ENCODE assay signal across 19 cellular contexts in the genomic region with DNA sequence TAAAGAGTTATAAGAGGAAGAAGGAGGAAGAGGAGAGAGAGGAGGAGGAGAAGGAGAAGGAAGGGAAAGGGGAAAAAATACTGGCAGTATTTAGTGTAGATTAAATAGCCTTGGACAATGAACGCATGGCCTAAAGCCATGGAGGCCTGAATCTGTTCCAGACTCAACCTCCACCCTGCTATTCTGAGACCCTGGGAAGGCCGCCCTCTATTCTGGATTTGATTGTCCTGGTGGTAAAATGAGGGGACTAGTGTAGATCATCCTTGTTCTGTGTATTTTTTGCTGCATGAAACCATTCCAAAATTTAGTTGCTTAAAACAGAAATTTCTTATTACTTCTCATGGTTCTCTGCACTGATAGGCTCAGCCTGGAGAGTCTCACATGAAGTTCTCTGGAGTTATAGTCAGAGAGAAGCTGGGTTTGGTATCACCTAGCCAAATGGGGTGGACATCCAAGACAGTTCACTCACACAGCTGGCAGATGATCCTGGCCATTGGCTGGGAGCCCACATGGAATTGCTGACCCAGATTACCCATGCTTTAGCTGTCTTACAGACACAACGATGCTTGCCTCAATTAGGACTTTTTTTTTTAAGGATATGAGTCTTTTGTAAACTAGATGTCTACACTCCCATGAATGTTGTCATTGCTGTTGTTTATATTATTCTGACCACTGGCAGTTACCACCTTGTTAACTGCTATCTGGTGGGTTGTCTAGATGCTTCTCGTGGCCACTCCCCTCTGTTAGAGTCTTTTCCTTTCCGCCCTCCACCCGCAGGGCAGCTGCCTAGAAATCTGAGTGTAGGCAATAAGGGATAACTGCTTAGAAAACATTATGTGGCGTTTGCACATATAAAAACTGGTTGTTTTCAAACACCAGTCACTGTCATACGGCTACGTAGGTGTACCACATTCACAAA.
DNase-seq lines count a peak whose midpoint lies in the region; ATAC-seq and TF ChIP-seq lines count a peak whose summit lies in the region.
"Had no signal": no experiment of that assay in that cellular context is flagged by ENCODE, and none has a peak within 500 bp of the region (broad histone marks: within the 10 kb centered on the region; RNA-seq: fewer than 3 reads in every experiment).

No MANE protein-coding gene starts in this region.

- ATAC-seq in heart left ventricle: peak; percentile 48 to 82 (median 78)
- ATAC-seq in HG03439 (IDR thresholded peaks at IDR 0.05; ENCODE audit: unreplicated experiment): no peak
- ATAC-seq in GM19324 (IDR thresholded peaks at IDR 0.05; ENCODE audit: low FRiP score, unreplicated experiment): no peak

- TF ChIP-seq POLR2A in heart left ventricle (IDR thresholded peaks at IDR 0.05): no peak

- H3K4me3 ChIP-seq in heart left ventricle: no peak overlapping the region
- H3K4me3 ChIP-seq in H7 (ENCODE audit: insufficient read depth, low read depth, low read length): no peak overlapping the region
- H3K4me3 ChIP-seq: SJCRH30, suprapubic skin had no signal

- intact Hi-C loops in heart left ventricle (cut with DNase I) (no loop called here), posterior vena cava (cut with DNase I) (no loop called here)

- no peaks in the 10 kb centered on the region for H3K9me3 ChIP-seq in heart left ventricle
- H3K9me3 ChIP-seq: neutrophil, SJCRH30, suprapubic skin had no signal

- no peak for TF ChIP-seq CTCF in heart left ventricle (IDR thresholded peaks at IDR 0.05)

- H3K27me3 ChIP-seq in heart left ventricle (no peaks in the 10 kb centered on the region), H7 (ENCODE audit: control insufficient read depth, insufficient read depth, low read length) (no peaks in the 10 kb centered on the region)
- H3K27me3 ChIP-seq: brain microvascular endothelial cell, neutrophil, SJCRH30, suprapubic skin had no signal

- H3K36me3 ChIP-seq in heart left ventricle (no peaks in the 10 kb centered on the region), H7 (replicated peaks; ENCODE audit: control insufficient read depth, insufficient read depth, low read length) (no peaks in the 10 kb centered on the region)
- H3K36me3 ChIP-seq: brain microvascular endothelial cell, neutrophil, SJCRH30, suprapubic skin had no signal

- peak; percentile 58 for DNase-seq in EL
- peak; percentile 16 for DNase-seq in NCI-H226
- DNase-seq in heart left ventricle: peak; percentile 51 to 77 (median 64)
- peak; percentile 89 for DNase-seq in posterior vena cava (ENCODE audit: low spot score)
- DNase-seq in H7: no peak
- DNase-seq in NCI-H345 treated with DMSO at 0.1 percent for 48 hours (lab: John Stamatoyannopoulos, UW; ENCODE audit: unreplicated experiment): no peak
- DNase-seq: activated CD4-positive, CD25-positive, alpha-beta regulatory T cell treated with anti-CD3 and anti-CD28 coated beads, Interleukin-2, amount 50 U/mL, for 72 hours; brain microvascular endothelial cell; dermis blood vessel endothelial cell; midbrain; NCI-H1417 treated with DMSO at 0.1 percent for 48 hours; NCI-H345; SJCRH30; stimulated activated CD4-positive, alpha-beta T cell treated with anti-CD3 and anti-CD28 coated beads, Interleukin-4, amount 100 ng/mL, for 24 hours; stimulated activated CD8-positive, alpha-beta memory T cell treated with anti-CD3 and anti-CD28 coated beads, Interleukin-4, amount 100 ng/mL, for 48 hours had no signal

- peak overlapping the region in 5 of 12 donors; percentile 5 to 56 (median 37) for H3K27ac ChIP-seq in heart left ventricle
- H3K27ac ChIP-seq: brain microvascular endothelial cell, neutrophil, SJCRH30, suprapubic skin had no signal

- peaks cover 0 to 9% (median 0%) of the 10 kb centered on the region in 12 donors for H3K4me1 ChIP-seq in heart left ventricle
- H3K4me1 ChIP-seq: SJCRH30, suprapubic skin had no signal

- WGBS in heart left ventricle, 4 donors: 76 to 80% (median 79%) methylated on average over 9 of the region's 9 CpGs

Comparison
In these comparisons a context has a peak if more than half of its experiments do, and no peak if none do; other contexts are left out.
1. DNase-seq: peak in EL (single experiment), NCI-H226 (single experiment), heart left ventricle (5 of 5) and posterior vena cava (single experiment); none in H7 (single experiment) and NCI-H345 treated with DMSO at 0.1 percent for 48 hours (single experiment).
2. ATAC-seq: peak in heart left ventricle (4 of 4); none in HG03439 (single experiment) and GM19324 (single experiment).